ENCODE assay signal across 9 cellular contexts in the genomic region with DNA sequence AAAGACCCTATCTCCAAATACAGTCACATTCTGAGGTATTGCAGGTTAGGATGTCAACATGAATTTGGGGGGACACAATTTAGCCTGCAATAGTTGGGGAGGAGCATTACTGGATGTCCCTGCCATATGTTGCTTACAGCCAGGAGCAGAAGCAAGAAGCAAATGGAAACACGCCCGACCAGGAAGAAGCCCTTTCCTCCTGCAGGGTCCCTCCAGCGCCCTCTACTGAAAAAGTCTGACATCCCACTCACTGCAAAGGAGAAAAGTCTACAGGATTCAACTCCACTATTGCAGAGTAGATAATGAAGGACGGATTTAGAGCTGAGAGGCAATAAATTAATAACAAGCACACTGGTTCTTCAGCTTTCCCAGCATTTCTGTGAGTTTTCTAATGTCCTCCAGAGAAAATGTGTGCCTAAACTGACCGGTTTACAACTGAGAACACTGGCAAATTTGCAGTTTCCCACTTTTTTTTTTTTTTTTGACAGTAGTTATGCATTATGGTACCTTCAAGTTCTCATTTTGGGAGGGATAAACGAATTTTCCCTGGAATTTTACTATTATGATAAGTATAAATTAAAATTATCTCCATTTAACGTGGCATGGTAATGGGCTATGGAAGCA. TPM values are rescaled to one million over a fixed set of nuclear protein-coding genes. Genes with fewer than 3 reads are reported as not detected.
DNase-seq lines count a peak whose midpoint lies in the region; ATAC-seq, FAIRE-seq and TF ChIP-seq lines count a peak whose summit lies in the region.
"Had no signal": no experiment of that assay in that cellular context is flagged by ENCODE, and none has a peak within 500 bp of the region (broad histone marks: within the 10 kb centered on the region; RNA-seq: fewer than 3 reads in every experiment).

No MANE protein-coding gene starts in this region.

- H3K27me3 ChIP-seq in bronchial epithelial cell (ENCODE audit: control insufficient read depth, insufficient read depth, low read length) (no peaks in the 10 kb centered on the region), liver (ENCODE audit: control insufficient read depth in 4 of 4, insufficient read depth in 4 of 4, low read length in 3 of 4) (no peaks in the 10 kb centered on the region), vagina (no peaks in the 10 kb centered on the region)

- intact Hi-C loops in vagina (cut with DNase I): no loop called here

- H3K27ac ChIP-seq in VCaP: no peak overlapping the region
- no peak overlapping the region for H3K27ac ChIP-seq in liver (ENCODE audit: low read depth in 1 of 2, low read length in 2 of 2)
- H3K27ac ChIP-seq in vagina: no peak overlapping the region

- TF ChIP-seq CTCF in VCaP (conservative IDR thresholded peaks at IDR 0.05) (peak; percentile 76), bronchial epithelial cell (IDR thresholded peaks at IDR 0.05; ENCODE audit: insufficient read depth, low read length, severe bottlenecking) (peak; percentile 87), liver (IDR thresholded peaks at IDR 0.05; ENCODE audit: low read depth, low read length, missing input control) (peak; percentile 46), vagina (IDR thresholded peaks at IDR 0.05) (peak in 1 of 3 experiments; percentile 33)

- TF ChIP-seq RAD21 in liver (IDR thresholded peaks at IDR 0.05): peak; percentile 76 to 77

- H3K9me3 ChIP-seq in liver (ENCODE audit: control insufficient read depth in 4 of 4, low read length in 3 of 4) (no peaks in the 10 kb centered on the region), vagina (no peaks in the 10 kb centered on the region)

- H3K9ac ChIP-seq in liver (ENCODE audit: low read depth in 1 of 2, low read length in 2 of 2): no peak overlapping the region

- peak; percentile 36 for ATAC-seq in HG02759 (IDR thresholded peaks at IDR 0.05; ENCODE audit: unreplicated experiment)

- DNase-seq in GDM1 (lab: John Stamatoyannopoulos, UW): peak; percentile 72
- DNase-seq in NCI-H2196 (lab: John Stamatoyannopoulos, UW; ENCODE audit: unreplicated experiment): peak; percentile 48
- DNase-seq in bronchial epithelial cell (ENCODE audit: low read depth): peak; percentile 66
- peak; percentile 27 to 32 for DNase-seq in stimulated activated CD8-positive, alpha-beta memory T cell treated with anti-CD3 and anti-CD28 coated beads, Interleukin-4, amount 100 ng/mL, for 4 hours (ENCODE audit: low read depth in 2 of 2, low spot score in 1 of 2)
- DNase-seq in vagina (ENCODE audit: extremely low spot score in 2 of 2): no peak

- H3K4me1 ChIP-seq in liver (ENCODE audit: control insufficient read depth in 4 of 4, insufficient read depth in 4 of 4, low read length in 3 of 4) (no peaks in the 10 kb centered on the region), vagina (peaks cover 17% of the 10 kb centered on the region)

- FAIRE-seq in bronchial epithelial cell (lab: Jason Lieb, UNC): no peak
- FAIRE-seq: colon had no signal

- H3K4me3 ChIP-seq in bronchial epithelial cell (ENCODE audit: low read depth, low read length): no peak overlapping the region
- H3K4me3 ChIP-seq in liver (ENCODE audit: low read depth in 1 of 3, low read length in 3 of 3): no peak overlapping the region
- H3K4me3 ChIP-seq in vagina: no peak overlapping the region

- H3K36me3 ChIP-seq in bronchial epithelial cell (ENCODE audit: control insufficient read depth, insufficient read depth, low read length) (no peaks in the 10 kb centered on the region), liver (ENCODE audit: control insufficient read depth in 4 of 4, insufficient read depth in 3 of 4, low read depth in 1 of 4, low read length in 3 of 4) (no peaks in the 10 kb centered on the region), vagina (no peaks in the 10 kb centered on the region)

- TF ChIP-seq POLR2A in vagina (IDR thresholded peaks at IDR 0.05): no peak

- 51% methylated on average over 7 of the region's 7 CpGs for WGBS in liver

TF ChIP-seq in liver, 16 proteins besides CTCF, POLR2A, EP300 and RAD21:
- TF ChIP-seq, protein P1, sequence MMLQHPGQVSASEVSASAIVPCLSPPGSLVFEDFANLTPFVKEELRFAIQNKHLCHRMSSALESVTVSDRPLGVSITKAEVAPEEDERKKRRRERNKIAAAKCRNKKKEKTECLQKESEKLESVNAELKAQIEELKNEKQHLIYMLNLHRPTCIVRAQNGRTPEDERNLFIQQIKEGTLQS (IDR thresholded peaks at IDR 0.05): no peak
- TF ChIP-seq NR2F2 (IDR thresholded peaks at IDR 0.05) (no peak), FOXA2 (IDR thresholded peaks at IDR 0.05) (no peak), HNF4A (conservative IDR thresholded peaks at IDR 0.05) (no peak), EGR1 (IDR thresholded peaks at IDR 0.05; ENCODE audit: low read depth in 2 of 2) (no peak), YY1 (IDR thresholded peaks at IDR 0.05) (no peak), TAF1 (conservative IDR thresholded peaks at IDR 0.05) (no peak), JUND (IDR thresholded peaks at IDR 0.05) (no peak), GABPA (IDR thresholded peaks at IDR 0.05 in 1 of 2, conservative IDR thresholded peaks at IDR 0.05 in 1 of 2) (no peak), FOXA1 (IDR thresholded peaks at IDR 0.05) (no peak), HNF4G (IDR thresholded peaks at IDR 0.05) (no peak), SP1 (IDR thresholded peaks at IDR 0.05) (no peak), RXRA (IDR thresholded peaks at IDR 0.05) (no peak)
- TF ChIP-seq, protein P2, sequence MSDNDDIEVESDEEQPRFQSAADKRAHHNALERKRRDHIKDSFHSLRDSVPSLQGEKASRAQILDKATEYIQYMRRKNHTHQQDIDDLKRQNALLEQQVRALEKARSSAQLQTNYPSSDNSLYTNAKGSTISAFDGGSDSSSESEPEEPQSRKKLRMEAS (IDR thresholded peaks at IDR 0.05): no peak
- TF ChIP-seq, protein P3, sequence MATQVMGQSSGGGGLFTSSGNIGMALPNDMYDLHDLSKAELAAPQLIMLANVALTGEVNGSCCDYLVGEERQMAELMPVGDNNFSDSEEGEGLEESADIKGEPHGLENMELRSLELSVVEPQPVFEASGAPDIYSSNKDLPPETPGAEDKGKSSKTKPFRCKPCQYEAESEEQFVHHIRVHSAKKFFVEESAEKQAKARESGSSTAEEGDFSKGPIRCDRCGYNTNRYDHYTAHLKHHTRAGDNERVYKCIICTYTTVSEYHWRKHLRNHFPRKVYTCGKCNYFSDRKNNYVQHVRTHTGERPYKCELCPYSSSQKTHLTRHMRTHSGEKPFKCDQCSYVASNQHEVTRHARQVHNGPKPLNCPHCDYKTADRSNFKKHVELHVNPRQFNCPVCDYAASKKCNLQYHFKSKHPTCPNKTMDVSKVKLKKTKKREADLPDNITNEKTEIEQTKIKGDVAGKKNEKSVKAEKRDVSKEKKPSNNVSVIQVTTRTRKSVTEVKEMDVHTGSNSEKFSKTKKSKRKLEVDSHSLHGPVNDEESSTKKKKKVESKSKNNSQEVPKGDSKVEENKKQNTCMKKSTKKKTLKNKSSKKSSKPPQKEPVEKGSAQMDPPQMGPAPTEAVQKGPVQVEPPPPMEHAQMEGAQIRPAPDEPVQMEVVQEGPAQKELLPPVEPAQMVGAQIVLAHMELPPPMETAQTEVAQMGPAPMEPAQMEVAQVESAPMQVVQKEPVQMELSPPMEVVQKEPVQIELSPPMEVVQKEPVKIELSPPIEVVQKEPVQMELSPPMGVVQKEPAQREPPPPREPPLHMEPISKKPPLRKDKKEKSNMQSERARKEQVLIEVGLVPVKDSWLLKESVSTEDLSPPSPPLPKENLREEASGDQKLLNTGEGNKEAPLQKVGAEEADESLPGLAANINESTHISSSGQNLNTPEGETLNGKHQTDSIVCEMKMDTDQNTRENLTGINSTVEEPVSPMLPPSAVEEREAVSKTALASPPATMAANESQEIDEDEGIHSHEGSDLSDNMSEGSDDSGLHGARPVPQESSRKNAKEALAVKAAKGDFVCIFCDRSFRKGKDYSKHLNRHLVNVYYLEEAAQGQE (IDR thresholded peaks at IDR 0.05): no peak
- TF ChIP-seq, protein P4, sequence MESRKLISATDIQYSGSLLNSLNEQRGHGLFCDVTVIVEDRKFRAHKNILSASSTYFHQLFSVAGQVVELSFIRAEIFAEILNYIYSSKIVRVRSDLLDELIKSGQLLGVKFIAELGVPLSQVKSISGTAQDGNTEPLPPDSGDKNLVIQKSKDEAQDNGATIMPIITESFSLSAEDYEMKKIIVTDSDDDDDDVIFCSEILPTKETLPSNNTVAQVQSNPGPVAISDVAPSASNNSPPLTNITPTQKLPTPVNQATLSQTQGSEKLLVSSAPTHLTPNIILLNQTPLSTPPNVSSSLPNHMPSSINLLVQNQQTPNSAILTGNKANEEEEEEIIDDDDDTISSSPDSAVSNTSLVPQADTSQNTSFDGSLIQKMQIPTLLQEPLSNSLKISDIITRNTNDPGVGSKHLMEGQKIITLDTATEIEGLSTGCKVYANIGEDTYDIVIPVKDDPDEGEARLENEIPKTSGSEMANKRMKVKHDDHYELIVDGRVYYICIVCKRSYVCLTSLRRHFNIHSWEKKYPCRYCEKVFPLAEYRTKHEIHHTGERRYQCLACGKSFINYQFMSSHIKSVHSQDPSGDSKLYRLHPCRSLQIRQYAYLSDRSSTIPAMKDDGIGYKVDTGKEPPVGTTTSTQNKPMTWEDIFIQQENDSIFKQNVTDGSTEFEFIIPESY (IDR thresholded peaks at IDR 0.05): no peak
TF ChIP-seq in liver: peak in this region for 0.

RNA-seq across cellular contexts. Expression of a gene that starts 31.7 kb away (rescaled TPM):
- total RNA-seq in bronchial epithelial cell (9.5 and 14.7 TPM in 2 replicates), liver (10 to 100 TPM in 1 of 2 donors, 1 to 10 TPM in 1; 8.6 to 13.6 TPM), vagina (4.2 TPM)
- 10 to 100 TPM in 1 of 2 donors, 1 to 10 TPM in 1; 10.0 to 11.6 TPM for polyA plus RNA-seq in liver

Comparison
In these comparisons a context has a peak if more than half of its experiments do, and no peak if none do; other contexts are left out.
1. DNase-seq: peak in GDM1 (single experiment), NCI-H2196 (single experiment), bronchial epithelial cell (single experiment) and stimulated activated CD8-positive, alpha-beta memory T cell treated with anti-CD3 and anti-CD28 coated beads, Interleukin-4, amount 100 ng/mL, for 4 hours (2 of 2); none in vagina (0 of 2).